Comparison of ENCODE assay signal across 22 cellular contexts in genomic region chr2:153917570-153917969, GRCh38. TPM values are rescaled to one million over a fixed set of nuclear protein-coding genes. Genes with fewer than 3 reads are reported as not detected.
"Had no signal": no experiment of that assay in that cellular context is flagged by ENCODE, and none has a peak within 500 bp of the region (broad histone marks: within the 10 kb centered on the region; RNA-seq: fewer than 3 reads in every experiment).

No MANE protein-coding gene starts in this region.

- H3K4me3 Mint-ChIP-seq: activated CD8-positive, alpha-beta T cell treated with anti-CD3 and anti-CD28 coated beads for 36 hours; activated naive CD4-positive, alpha-beta T cell treated with anti-CD3 and anti-CD28 coated beads, Interleukin-2, amount 10 ng/mL, durations not matched to agents 7 days and 5 days; activated naive CD8-positive, alpha-beta T cell treated with anti-CD3 and anti-CD28 coated beads for 36 hours; activated T-cell treated with anti-CD3 and anti-CD28 coated beads, Interleukin-2, amount 50 U/mL, for 72 hours; T-helper 2 cell treated with Interferon-gamma antibody and Interleukin-4, amounts not matched to agents 5 μg/mL and 100 μg/mL, for 36 hours had no signal

- DNase-seq: activated CD4-positive, alpha-beta T cell treated with anti-CD3 and anti-CD28 coated beads for 4 hours; activated CD8-positive, alpha-beta memory T cell treated with anti-CD3 and anti-CD28 coated beads, Interleukin-2, amount 50 U/mL, for 4 hours; activated CD8-positive, alpha-beta T cell treated with anti-CD3 and anti-CD28 coated beads for 36 hours; activated gamma-delta T cell treated with Interleukin-2 at 50 U/mL for 16 hours; activated naive CD4-positive, alpha-beta T cell treated with anti-CD3 and anti-CD28 coated beads, Interleukin-2, amount 10 ng/mL, durations not matched to agents 7 days and 5 days; activated naive CD8-positive, alpha-beta T cell treated with anti-CD3 and anti-CD28 coated beads for 36 hours; activated T-cell treated with anti-CD3 and anti-CD28 coated beads, Interleukin-2, amount 50 U/mL, for 72 hours; brain microvascular endothelial cell; KG1; NCI-H1048; NCI-H1694; NCI-H2029; NCI-H446; NCI-H524; PC-3; SHP77; SW 1271 had no signal

- H3K4me3 ChIP-seq: cardiac muscle cell, SJSA1 had no signal

- H3K27me3 Mint-ChIP-seq: activated CD8-positive, alpha-beta T cell treated with anti-CD3 and anti-CD28 coated beads for 36 hours; activated naive CD4-positive, alpha-beta T cell treated with anti-CD3 and anti-CD28 coated beads, Interleukin-2, amount 10 ng/mL, durations not matched to agents 7 days and 5 days; activated naive CD8-positive, alpha-beta T cell treated with anti-CD3 and anti-CD28 coated beads for 36 hours had no signal

- H3K4me1 Mint-ChIP-seq: activated naive CD4-positive, alpha-beta T cell treated with anti-CD3 and anti-CD28 coated beads, Interleukin-2, amount 10 ng/mL, durations not matched to agents 7 days and 5 days; activated naive CD8-positive, alpha-beta T cell treated with anti-CD3 and anti-CD28 coated beads for 36 hours had no signal

- H3K36me3 Mint-ChIP-seq: activated naive CD4-positive, alpha-beta T cell treated with anti-CD3 and anti-CD28 coated beads, Interleukin-2, amount 10 ng/mL, durations not matched to agents 7 days and 5 days; activated naive CD8-positive, alpha-beta T cell treated with anti-CD3 and anti-CD28 coated beads for 36 hours had no signal

- H3K27me3 ChIP-seq: brain microvascular endothelial cell, cardiac muscle cell, SJSA1 had no signal

- H3K27ac Mint-ChIP-seq: activated CD8-positive, alpha-beta T cell treated with anti-CD3 and anti-CD28 coated beads for 36 hours; activated naive CD4-positive, alpha-beta T cell treated with anti-CD3 and anti-CD28 coated beads, Interleukin-2, amount 10 ng/mL, durations not matched to agents 7 days and 5 days; activated naive CD8-positive, alpha-beta T cell treated with anti-CD3 and anti-CD28 coated beads for 36 hours; activated T-cell treated with anti-CD3 and anti-CD28 coated beads, Interleukin-2, amount 50 U/mL, for 72 hours; activated T-helper 2 cell treated with anti-CD3 and anti-CD28 coated beads, Interferon-gamma antibody, Interleukin-2, Interleukin-4, amounts not matched to agents 10 μg/mL and 5 μg/mL and 100 μg/mL, durations not matched to agents 14 hours and 24 hours and 36 hours; T-helper 2 cell treated with Interferon-gamma antibody and Interleukin-4, amounts not matched to agents 5 μg/mL and 100 μg/mL, for 36 hours had no signal

- H3K4me1 ChIP-seq: SJSA1 had no signal

- H3K27ac ChIP-seq: brain microvascular endothelial cell, cardiac muscle cell, SJSA1 had no signal

- H3K9me3 Mint-ChIP-seq: activated naive CD4-positive, alpha-beta T cell treated with anti-CD3 and anti-CD28 coated beads, Interleukin-2, amount 10 ng/mL, durations not matched to agents 7 days and 5 days; activated naive CD8-positive, alpha-beta T cell treated with anti-CD3 and anti-CD28 coated beads for 36 hours; activated T-helper 2 cell treated with anti-CD3 and anti-CD28 coated beads, Interferon-gamma antibody, Interleukin-2, Interleukin-4, amounts not matched to agents 10 μg/mL and 5 μg/mL and 100 μg/mL, durations not matched to agents 14 hours and 24 hours and 36 hours had no signal

- H3K36me3 ChIP-seq: brain microvascular endothelial cell, cardiac muscle cell, SJSA1 had no signal

RNA-seq across cellular contexts. Expression of gene GALNT13, which starts 45.8 kb away (rescaled TPM):
- total RNA-seq: activated T-cell treated with anti-CD3 and anti-CD28 coated beads, Interleukin-2, amount 50 U/mL, for 72 hours; activated T-helper 2 cell treated with anti-CD3 and anti-CD28 coated beads, Interferon-gamma antibody, Interleukin-2, Interleukin-4, amounts not matched to agents 10 μg/mL and 5 μg/mL and 100 μg/mL, durations not matched to agents 14 hours and 24 hours and 36 hours; SJSA1; T-helper 1 cell treated with Interleukin-12 subunit alpha and Interleukin-12 subunit beta and Interleukin-4 antibody, amounts not matched to agents 30 ng/mL and 1 ng/mL, for 36 hours had no signal
